Comparison of ENCODE assay signal across 23 cellular contexts in the genomic region with DNA sequence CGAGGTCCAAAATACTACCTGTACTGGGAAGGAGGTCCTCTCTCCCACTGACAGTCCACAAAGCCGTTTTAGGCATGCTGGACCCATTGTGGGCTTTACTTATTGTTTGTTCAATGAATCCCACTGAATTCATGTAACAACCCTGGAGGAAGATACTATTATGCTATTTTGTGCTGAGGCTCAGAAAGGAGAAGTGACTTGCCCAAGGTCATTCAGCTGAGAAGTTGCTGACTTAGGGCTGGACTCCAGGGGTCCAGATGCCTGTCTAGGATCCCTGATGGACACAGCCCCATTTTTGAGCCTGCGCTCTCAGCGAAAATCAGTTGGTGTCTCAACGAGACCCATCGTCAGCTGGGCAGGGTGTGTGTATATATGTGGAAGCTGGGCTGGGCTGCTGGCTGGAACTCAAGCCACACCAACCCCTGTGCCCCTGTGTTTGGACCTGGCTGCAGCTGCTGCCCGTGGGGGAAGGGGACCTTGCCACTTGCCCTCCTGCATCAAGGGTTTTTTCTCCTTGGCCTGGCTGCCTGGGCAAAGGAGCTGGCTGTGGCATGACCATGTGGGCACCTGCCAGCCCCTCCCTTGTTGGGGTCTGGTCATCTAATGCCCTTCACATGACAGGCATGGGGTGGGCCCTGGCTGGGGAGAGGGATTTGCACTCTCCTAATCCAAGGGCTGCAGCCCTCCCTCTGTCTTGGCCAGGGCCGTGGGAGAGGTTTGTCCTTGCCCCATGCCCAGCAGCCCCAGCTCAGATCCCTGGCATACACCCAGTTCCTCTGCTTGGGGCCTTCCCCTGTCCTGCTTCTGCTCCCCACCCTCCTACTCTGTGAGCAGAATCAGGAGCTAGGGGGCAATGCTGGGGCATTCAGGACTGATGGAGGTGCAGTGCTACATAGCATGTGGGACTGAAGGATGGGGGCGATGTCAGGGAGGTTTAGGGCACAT. TPM values are rescaled to one million over a fixed set of nuclear protein-coding genes. Genes with fewer than 3 reads are reported as not detected.
A peak's percentile ranks its signal among the peaks of the same experiment; 100 is the strongest.
DNase-seq lines count a peak whose midpoint lies in the region; ATAC-seq, FAIRE-seq and TF ChIP-seq lines count a peak whose summit lies in the region.
"Had no signal": no experiment of that assay in that cellular context is flagged by ENCODE, and none has a peak within 500 bp of the region (broad histone marks: within the 10 kb centered on the region; RNA-seq: fewer than 3 reads in every experiment).

No MANE protein-coding gene starts in this region.

- H3K27me3 ChIP-seq in mesenchymal stem cell (ENCODE audit: control insufficient read depth in 1 of 2, insufficient read depth in 1 of 2, low read length in 2 of 2) = peaks cover 14 to 71% of the 10 kb centered on the region in 2 experiments
- H3K27me3 ChIP-seq: dorsolateral prefrontal cortex had no signal

- no peak overlapping the region for H3K4me2 ChIP-seq in mesenchymal stem cell (ENCODE audit: low read length, poor library complexity, severe bottlenecking)

- H2AFZ ChIP-seq in mesenchymal stem cell (ENCODE audit: low read depth, low read length) = no peak overlapping the region

- TF ChIP-seq CTCF in retinal pigment epithelial cell (conservative IDR thresholded peaks at IDR 0.05; ENCODE audit: low read depth, low read length) = peak; percentile 7
- no peak for TF ChIP-seq CTCF in omental fat pad (IDR thresholded peaks at IDR 0.05)

- peak overlapping the region; percentile 27 for H4K8ac ChIP-seq in mesenchymal stem cell (ENCODE audit: low read length)

- H2BK15ac ChIP-seq in mesenchymal stem cell (ENCODE audit: low read depth, poor library complexity, severe bottlenecking) = peak overlapping the region; percentile 26

- no peak overlapping the region for H3K4ac ChIP-seq in mesenchymal stem cell (ENCODE audit: low read depth in 1 of 2, low read length in 2 of 2)

- no peak overlapping the region for H3K9ac ChIP-seq in mesenchymal stem cell (ENCODE audit: low read length)

- peak overlapping the region; percentile 23 for H4K91ac ChIP-seq in mesenchymal stem cell (ENCODE audit: low read length)

- no peak for TF ChIP-seq POLR2A in GM12891 (IDR thresholded peaks at IDR 0.05; ENCODE audit: low read depth, low read length)

- H3K36me3 ChIP-seq in mesenchymal stem cell (ENCODE audit: control insufficient read depth in 1 of 2, insufficient read depth in 2 of 2, low read depth in 1 of 2, low read length in 2 of 2) = no peaks in the 10 kb centered on the region
- H3K36me3 ChIP-seq: HAP-1 had no signal

- H3K79me1 ChIP-seq in mesenchymal stem cell (replicated peaks; ENCODE audit: low read length, poor library complexity, severe bottlenecking) = no peaks in the 10 kb centered on the region

- no peak overlapping the region for H2BK12ac ChIP-seq in mesenchymal stem cell (ENCODE audit: low read length in 2 of 2)

- no peak overlapping the region for H2AK5ac ChIP-seq in mesenchymal stem cell (ENCODE audit: low read length, severe bottlenecking)

- FAIRE-seq in GM12891 (lab: Jason Lieb, UNC) = no peak
- FAIRE-seq: small intestine had no signal

- H3K9me3 ChIP-seq in T-helper 17 cell (ENCODE audit: control insufficient read depth, low read length, poor library complexity, severe bottlenecking) = no peaks in the 10 kb centered on the region
- H3K9me3 ChIP-seq in mesenchymal stem cell (ENCODE audit: control insufficient read depth, low read length) = no peaks in the 10 kb centered on the region
- H3K9me3 ChIP-seq: HAP-1 had no signal

- 92% methylated on average over 9 of the region's 9 CpGs for WGBS in mesenchymal stem cell

- no peak overlapping the region for H2BK120ac ChIP-seq in mesenchymal stem cell (ENCODE audit: low read depth, low read length)

- H3K14ac ChIP-seq in mesenchymal stem cell (ENCODE audit: low read length in 2 of 2) = no peak overlapping the region

- H2BK5ac ChIP-seq in mesenchymal stem cell (ENCODE audit: low read depth, low read length, poor library complexity, severe bottlenecking) = no peak overlapping the region

- H3K27me3 Mint-ChIP-seq in T-helper 17 cell = peaks cover 4% of the 10 kb centered on the region
- H3K27me3 Mint-ChIP-seq: activated naive CD8-positive, alpha-beta T cell; activated T-helper 17 cell treated with anti-CD3 and anti-CD28 coated beads, Interleukin-2, amount 50 U/mL, for 72 hours; central memory CD8-positive, alpha-beta T cell had no signal

- no peak overlapping the region for H3K27ac ChIP-seq in mesenchymal stem cell (ENCODE audit: low read length, poor library complexity, severe bottlenecking)
- H3K27ac ChIP-seq: dorsolateral prefrontal cortex, HL-60 had no signal

- H3K4me3 ChIP-seq in mesenchymal stem cell (ENCODE audit: insufficient read depth in 1 of 2, low read depth in 1 of 2, low read length in 2 of 2) (no peak overlapping the region), retinal pigment epithelial cell (ENCODE audit: low read length) (no peak overlapping the region)
- H3K4me3 ChIP-seq: dorsolateral prefrontal cortex, HAP-1 had no signal

- H3K23ac ChIP-seq in mesenchymal stem cell (ENCODE audit: low read length in 2 of 2) = no peak overlapping the region

- no peak overlapping the region for H3K27ac Mint-ChIP-seq in T-helper 17 cell
- H3K27ac Mint-ChIP-seq: activated naive CD8-positive, alpha-beta T cell had no signal

- H3K4me1 Mint-ChIP-seq in T-helper 17 cell = peaks cover 28% of the 10 kb centered on the region

- ATAC-seq in T-helper 17 cell (no peak), omental fat pad (ENCODE audit: low FRiP score) (no peak)
- ATAC-seq: activated T-helper 17 cell treated with anti-CD3 and anti-CD28 coated beads, Interleukin-2, amount 50 U/mL, for 72 hours; naive thymus-derived CD4-positive, alpha-beta T cell had no signal

- H3K4me3 Mint-ChIP-seq in T-helper 17 cell = peak overlapping the region; percentile 12
- H3K4me3 Mint-ChIP-seq: activated naive CD8-positive, alpha-beta T cell; central memory CD8-positive, alpha-beta T cell had no signal

- H3K4me1 ChIP-seq in mesenchymal stem cell (ENCODE audit: control insufficient read depth, insufficient read depth, low read depth, low read length) = peaks cover 9% of the 10 kb centered on the region

- DNase-seq in GM12891 (ENCODE audit: insufficient read length, low spot score) (no peak), T-helper 17 cell (no peak), mesenchymal stem cell (no peak), retinal pigment epithelial cell (ENCODE audit: low read depth) (peak; percentile 84), omental fat pad (ENCODE audit: low spot score) (no peak), mucosa of gallbladder (ENCODE audit: low spot score) (no peak), inferior parietal cortex (ENCODE audit: extremely low spot score) (no peak)
- no peak for DNase-seq in stimulated activated CD4-positive, alpha-beta T cell treated with anti-CD3 and anti-CD28 coated beads, Interleukin-4, amount 100 ng/mL, for 1 hour
- DNase-seq: activated CD4-positive, alpha-beta T cell treated with anti-CD3 and anti-CD28 coated beads, Interleukin-2, amount 50 U/mL, for 48 hours; activated CD4-positive, CD25-positive, alpha-beta regulatory T cell; activated CD8-positive, alpha-beta memory T cell treated with anti-CD3 and anti-CD28 coated beads, Interleukin-2, amount 50 U/mL, for 4 hours; dorsolateral prefrontal cortex; glutamatergic neuron; naive thymus-derived CD4-positive, alpha-beta T cell; NCI-H2081 treated with DMSO at 0.1 percent for 48 hours; NCI-H774; small intestine; stimulated activated CD4-positive, alpha-beta T cell treated with anti-CD3 and anti-CD28 coated beads, Interleukin-2, amount 100 ng/mL, for 24 hours had no signal

- H3K18ac ChIP-seq in mesenchymal stem cell (ENCODE audit: low read depth in 1 of 2, low read length in 2 of 2) = no peak overlapping the region

- H3K36me3 Mint-ChIP-seq in T-helper 17 cell (ENCODE audit: low read depth) = peaks cover 1% of the 10 kb centered on the region
- H3K36me3 Mint-ChIP-seq: activated naive CD8-positive, alpha-beta T cell; naive thymus-derived CD4-positive, alpha-beta T cell had no signal

TF ChIP-seq in GM12891, 5 proteins besides CTCF, POLR2A, EP300 and RAD21:
- no peak for TF ChIP-seq POU2F2 (IDR thresholded peaks at IDR 0.05; ENCODE audit: low read depth, low read length)
- TF ChIP-seq SPI1 (IDR thresholded peaks at IDR 0.05; ENCODE audit: low read depth, low read length) = peak; percentile 57

RNA-seq across cellular contexts. Expression of gene KCNQ4, which starts 15.1 kb away (rescaled TPM):
- 0.71 TPM for polyA plus RNA-seq in GM12891 (2012; ENCODE audit: low read depth, missing spikeins)
- total RNA-seq in T-helper 17 cell (under 1 TPM; 0.17 to 0.86 TPM), omental fat pad (1 to 10 TPM in 1 of 4 donors, under 1 TPM in 3; 0.28 to 1.6 (median 0.83) TPM), mucosa of gallbladder (3.5 TPM)
- polyA plus RNA-seq in mesenchymal stem cell (2013, experiment 1 of 2) = 0.10 TPM
- 0.14 TPM for polyA plus RNA-seq in mesenchymal stem cell (2013, experiment 2 of 2)
